1 cellular context compared by ENCODE assay signal in the genomic region with DNA sequence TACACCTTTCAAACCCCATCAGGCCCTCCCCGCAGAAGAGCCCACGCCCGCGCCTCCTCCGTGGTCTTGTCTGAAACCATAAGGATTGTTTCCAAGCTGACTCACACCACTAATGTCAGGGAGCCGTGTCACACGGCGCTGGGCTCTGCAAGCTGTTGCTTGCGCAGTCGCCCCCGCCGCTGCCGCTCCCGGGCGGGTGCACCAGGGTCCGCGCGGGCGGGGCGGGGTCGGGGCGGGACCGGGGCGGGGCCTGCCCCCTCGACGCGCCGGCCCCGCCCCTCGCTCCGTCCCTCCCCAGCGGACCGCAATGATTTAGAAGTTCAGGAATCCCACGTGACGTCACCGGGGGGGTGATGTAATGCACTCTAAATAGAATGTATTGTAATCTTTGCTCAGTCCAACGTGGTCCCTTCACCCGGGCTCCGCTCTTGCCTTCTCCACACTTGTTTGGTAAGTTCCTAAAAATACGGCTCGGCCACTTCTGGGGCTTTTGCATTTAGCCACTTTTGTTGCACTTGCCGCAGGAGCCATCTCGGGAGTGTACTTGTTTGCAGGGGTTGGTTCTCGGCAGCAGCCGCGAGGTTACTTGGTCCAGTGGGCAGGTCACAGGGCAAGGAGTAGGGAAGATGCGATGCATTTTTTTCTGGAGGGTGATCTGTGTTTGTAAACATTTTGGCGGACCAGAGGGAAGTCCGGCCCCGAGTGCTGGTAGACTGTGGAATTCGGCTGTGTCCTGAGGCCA.
TF ChIP-seq lines count a peak whose summit lies in the region.

No MANE protein-coding gene starts in this region.

TF ChIP-seq in H1, 55 proteins besides CTCF, POLR2A, EP300 and RAD21 (continued from another document):
- no peak for TF ChIP-seq BACH1 (IDR thresholded peaks at IDR 0.05; ENCODE audit: low read length)
- TF ChIP-seq, protein P1, sequence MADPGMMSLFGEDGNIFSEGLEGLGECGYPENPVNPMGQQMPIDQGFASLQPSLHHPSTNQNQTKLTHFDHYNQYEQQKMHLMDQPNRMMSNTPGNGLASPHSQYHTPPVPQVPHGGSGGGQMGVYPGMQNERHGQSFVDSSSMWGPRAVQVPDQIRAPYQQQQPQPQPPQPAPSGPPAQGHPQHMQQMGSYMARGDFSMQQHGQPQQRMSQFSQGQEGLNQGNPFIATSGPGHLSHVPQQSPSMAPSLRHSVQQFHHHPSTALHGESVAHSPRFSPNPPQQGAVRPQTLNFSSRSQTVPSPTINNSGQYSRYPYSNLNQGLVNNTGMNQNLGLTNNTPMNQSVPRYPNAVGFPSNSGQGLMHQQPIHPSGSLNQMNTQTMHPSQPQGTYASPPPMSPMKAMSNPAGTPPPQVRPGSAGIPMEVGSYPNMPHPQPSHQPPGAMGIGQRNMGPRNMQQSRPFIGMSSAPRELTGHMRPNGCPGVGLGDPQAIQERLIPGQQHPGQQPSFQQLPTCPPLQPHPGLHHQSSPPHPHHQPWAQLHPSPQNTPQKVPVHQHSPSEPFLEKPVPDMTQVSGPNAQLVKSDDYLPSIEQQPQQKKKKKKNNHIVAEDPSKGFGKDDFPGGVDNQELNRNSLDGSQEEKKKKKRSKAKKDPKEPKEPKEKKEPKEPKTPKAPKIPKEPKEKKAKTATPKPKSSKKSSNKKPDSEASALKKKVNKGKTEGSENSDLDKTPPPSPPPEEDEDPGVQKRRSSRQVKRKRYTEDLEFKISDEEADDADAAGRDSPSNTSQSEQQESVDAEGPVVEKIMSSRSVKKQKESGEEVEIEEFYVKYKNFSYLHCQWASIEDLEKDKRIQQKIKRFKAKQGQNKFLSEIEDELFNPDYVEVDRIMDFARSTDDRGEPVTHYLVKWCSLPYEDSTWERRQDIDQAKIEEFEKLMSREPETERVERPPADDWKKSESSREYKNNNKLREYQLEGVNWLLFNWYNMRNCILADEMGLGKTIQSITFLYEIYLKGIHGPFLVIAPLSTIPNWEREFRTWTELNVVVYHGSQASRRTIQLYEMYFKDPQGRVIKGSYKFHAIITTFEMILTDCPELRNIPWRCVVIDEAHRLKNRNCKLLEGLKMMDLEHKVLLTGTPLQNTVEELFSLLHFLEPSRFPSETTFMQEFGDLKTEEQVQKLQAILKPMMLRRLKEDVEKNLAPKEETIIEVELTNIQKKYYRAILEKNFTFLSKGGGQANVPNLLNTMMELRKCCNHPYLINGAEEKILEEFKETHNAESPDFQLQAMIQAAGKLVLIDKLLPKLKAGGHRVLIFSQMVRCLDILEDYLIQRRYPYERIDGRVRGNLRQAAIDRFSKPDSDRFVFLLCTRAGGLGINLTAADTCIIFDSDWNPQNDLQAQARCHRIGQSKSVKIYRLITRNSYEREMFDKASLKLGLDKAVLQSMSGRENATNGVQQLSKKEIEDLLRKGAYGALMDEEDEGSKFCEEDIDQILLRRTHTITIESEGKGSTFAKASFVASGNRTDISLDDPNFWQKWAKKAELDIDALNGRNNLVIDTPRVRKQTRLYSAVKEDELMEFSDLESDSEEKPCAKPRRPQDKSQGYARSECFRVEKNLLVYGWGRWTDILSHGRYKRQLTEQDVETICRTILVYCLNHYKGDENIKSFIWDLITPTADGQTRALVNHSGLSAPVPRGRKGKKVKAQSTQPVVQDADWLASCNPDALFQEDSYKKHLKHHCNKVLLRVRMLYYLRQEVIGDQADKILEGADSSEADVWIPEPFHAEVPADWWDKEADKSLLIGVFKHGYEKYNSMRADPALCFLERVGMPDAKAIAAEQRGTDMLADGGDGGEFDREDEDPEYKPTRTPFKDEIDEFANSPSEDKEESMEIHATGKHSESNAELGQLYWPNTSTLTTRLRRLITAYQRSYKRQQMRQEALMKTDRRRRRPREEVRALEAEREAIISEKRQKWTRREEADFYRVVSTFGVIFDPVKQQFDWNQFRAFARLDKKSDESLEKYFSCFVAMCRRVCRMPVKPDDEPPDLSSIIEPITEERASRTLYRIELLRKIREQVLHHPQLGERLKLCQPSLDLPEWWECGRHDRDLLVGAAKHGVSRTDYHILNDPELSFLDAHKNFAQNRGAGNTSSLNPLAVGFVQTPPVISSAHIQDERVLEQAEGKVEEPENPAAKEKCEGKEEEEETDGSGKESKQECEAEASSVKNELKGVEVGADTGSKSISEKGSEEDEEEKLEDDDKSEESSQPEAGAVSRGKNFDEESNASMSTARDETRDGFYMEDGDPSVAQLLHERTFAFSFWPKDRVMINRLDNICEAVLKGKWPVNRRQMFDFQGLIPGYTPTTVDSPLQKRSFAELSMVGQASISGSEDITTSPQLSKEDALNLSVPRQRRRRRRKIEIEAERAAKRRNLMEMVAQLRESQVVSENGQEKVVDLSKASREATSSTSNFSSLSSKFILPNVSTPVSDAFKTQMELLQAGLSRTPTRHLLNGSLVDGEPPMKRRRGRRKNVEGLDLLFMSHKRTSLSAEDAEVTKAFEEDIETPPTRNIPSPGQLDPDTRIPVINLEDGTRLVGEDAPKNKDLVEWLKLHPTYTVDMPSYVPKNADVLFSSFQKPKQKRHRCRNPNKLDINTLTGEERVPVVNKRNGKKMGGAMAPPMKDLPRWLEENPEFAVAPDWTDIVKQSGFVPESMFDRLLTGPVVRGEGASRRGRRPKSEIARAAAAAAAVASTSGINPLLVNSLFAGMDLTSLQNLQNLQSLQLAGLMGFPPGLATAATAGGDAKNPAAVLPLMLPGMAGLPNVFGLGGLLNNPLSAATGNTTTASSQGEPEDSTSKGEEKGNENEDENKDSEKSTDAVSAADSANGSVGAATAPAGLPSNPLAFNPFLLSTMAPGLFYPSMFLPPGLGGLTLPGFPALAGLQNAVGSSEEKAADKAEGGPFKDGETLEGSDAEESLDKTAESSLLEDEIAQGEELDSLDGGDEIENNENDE (IDR thresholded peaks at IDR 0.05; ENCODE audit: insufficient replicate concordance, low read length): no peak
- TF ChIP-seq, protein P2, sequence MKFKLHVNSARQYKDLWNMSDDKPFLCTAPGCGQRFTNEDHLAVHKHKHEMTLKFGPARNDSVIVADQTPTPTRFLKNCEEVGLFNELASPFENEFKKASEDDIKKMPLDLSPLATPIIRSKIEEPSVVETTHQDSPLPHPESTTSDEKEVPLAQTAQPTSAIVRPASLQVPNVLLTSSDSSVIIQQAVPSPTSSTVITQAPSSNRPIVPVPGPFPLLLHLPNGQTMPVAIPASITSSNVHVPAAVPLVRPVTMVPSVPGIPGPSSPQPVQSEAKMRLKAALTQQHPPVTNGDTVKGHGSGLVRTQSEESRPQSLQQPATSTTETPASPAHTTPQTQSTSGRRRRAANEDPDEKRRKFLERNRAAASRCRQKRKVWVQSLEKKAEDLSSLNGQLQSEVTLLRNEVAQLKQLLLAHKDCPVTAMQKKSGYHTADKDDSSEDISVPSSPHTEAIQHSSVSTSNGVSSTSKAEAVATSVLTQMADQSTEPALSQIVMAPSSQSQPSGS (IDR thresholded peaks at IDR 0.05; ENCODE audit: low read length): peak; percentile 90
- TF ChIP-seq JUND (IDR thresholded peaks at IDR 0.05; ENCODE audit: low read length): peak; percentile 88
- no peak for TF ChIP-seq SIX5 (IDR thresholded peaks at IDR 0.05; ENCODE audit: low read depth, low read length)
- no peak for TF ChIP-seq CHD2 (IDR thresholded peaks at IDR 0.05; ENCODE audit: low read length)
